8 cellular contexts compared by ENCODE assay signal in the genomic region with DNA sequence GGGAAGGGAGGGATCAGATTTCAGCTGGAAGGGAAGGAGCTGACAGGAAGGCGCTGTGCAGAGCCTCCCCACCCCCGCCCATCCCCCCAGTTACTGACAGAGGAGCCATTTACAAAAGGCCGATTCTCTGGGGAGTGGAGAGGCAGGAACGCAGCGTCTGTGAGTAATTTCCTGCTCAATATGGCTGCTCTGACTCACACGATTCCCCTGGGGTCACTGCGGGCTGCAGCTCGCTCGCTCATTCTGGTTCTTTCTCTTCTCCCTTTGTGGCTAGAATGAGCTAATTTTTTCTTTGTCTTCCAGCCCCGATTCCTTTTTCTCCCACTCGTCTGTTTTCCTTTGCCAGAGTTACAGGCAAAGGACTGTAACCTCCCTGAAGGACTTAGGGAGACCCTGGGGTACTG.
A peak's percentile ranks its signal among the peaks of the same experiment; 100 is the strongest.
DNase-seq lines count a peak whose midpoint lies in the region; ATAC-seq and TF ChIP-seq lines count a peak whose summit lies in the region.

No MANE protein-coding gene starts in this region.

- H3K27ac ChIP-seq in effector memory CD4-positive, alpha-beta T cell (ENCODE audit: insufficient read depth, low read length, poor library complexity, severe bottlenecking), result peak overlapping the region; percentile 96

- no peak for TF ChIP-seq CTCF in AG10803 (conservative IDR thresholded peaks at IDR 0.05; ENCODE audit: low read length)

- H3K4me3 ChIP-seq in AG10803 (ENCODE audit: low read length), result peak overlapping the region; percentile 50
- H3K4me3 ChIP-seq in effector memory CD4-positive, alpha-beta T cell (ENCODE audit: insufficient read depth, low read depth, low read length, poor library complexity, severe bottlenecking), result peak overlapping the region; percentile 71

- peak; percentile 48 for ATAC-seq in GM19043 (IDR thresholded peaks at IDR 0.05; ENCODE audit: low read depth, unreplicated experiment)
- peak; percentile 72 for ATAC-seq in HG03520 (IDR thresholded peaks at IDR 0.05; ENCODE audit: unreplicated experiment)

- DNase-seq in AG10803 (ENCODE audit: low read depth) (peak; percentile 100), NCI-H82 (lab: John Stamatoyannopoulos, UW) (peak; percentile 94), medulla oblongata (ENCODE audit: extremely low spot score) (peak; percentile 96)
- DNase-seq in activated CD8-positive, alpha-beta memory T cell treated with anti-CD3 and anti-CD28 coated beads for 24 hours, result peak; percentile 86
- peak; percentile 64 to 72 (median 70) for DNase-seq in effector memory CD4-positive, alpha-beta T cell
- DNase-seq in stimulated activated CD8-positive, alpha-beta memory T cell treated with anti-CD3 and anti-CD28 coated beads, Interleukin-12 subunit alpha, Interleukin-12 subunit beta, amount 100 ng/mL, for 24 hours (ENCODE audit: extremely low read depth), result peak; percentile 53

- H3K9me3 ChIP-seq in effector memory CD4-positive, alpha-beta T cell (ENCODE audit: control insufficient read depth, low read length), result no peaks in the 10 kb centered on the region

- H3K27me3 ChIP-seq in effector memory CD4-positive, alpha-beta T cell (replicated peaks; ENCODE audit: control insufficient read depth, insufficient read depth, low read length, poor library complexity, severe bottlenecking), result no peaks in the 10 kb centered on the region

- H3K36me3 ChIP-seq in effector memory CD4-positive, alpha-beta T cell (ENCODE audit: control insufficient read depth, insufficient read depth, low read length), result peaks cover 30% of the 10 kb centered on the region

- H3K4me1 ChIP-seq in effector memory CD4-positive, alpha-beta T cell (ENCODE audit: control insufficient read depth, insufficient read depth, low read length, poor library complexity, severe bottlenecking), result peaks cover 33% of the 10 kb centered on the region

Comparison
In these comparisons a context has a peak if more than half of its experiments do, and no peak if none do; other contexts are left out.
1. Peak in every context shown above with its lines: DNase-seq, ATAC-seq, H3K4me3 ChIP-seq and H3K27ac ChIP-seq.